ENCODE assay signal across 8 cellular contexts in the genomic region with DNA sequence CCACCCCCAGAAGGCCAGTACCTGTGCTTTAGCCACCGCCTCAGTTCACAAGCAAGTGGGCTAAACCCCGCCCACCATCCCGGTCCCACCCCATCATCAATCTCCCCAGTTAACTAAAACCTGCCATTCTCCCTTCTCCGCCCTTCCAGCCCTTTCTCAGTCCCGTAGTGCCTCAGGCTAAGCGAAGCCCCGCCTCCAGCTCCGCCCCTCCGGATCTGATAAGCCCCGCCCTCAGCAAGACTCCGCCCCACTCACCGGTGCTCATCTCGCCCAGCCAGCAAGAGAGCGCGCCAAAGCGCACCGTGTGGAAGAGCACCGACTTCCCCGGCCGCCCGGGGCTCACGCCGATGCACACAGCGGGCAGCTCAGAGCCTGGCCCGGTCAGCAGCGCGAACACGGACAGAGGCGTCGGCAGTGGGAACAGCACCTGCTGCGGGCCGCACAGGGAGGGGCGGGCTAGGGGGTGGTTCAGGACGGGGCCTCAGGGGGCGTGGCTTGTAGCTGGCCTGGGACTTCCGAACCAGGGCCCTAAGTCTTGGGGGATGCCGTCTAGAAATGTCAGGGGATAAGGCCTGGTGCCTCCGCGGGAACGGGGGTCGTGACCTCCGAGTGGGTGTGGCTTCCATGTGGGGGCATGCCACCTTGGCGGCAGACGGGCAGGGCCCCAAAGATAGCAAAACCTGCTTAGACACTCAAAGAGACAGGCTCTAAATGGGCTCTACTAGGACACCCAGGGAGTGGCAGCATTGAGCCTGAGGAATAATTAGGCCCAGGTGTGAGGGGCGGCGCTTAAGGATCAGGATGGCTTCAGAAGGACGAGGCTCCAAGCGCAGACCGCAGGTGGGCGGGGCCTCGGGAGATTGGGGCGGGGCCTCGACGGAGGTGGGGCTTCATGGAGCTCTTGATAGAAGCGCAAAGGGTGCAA.
DNase-seq lines count a peak whose midpoint lies in the region; ATAC-seq lines count a peak whose summit lies in the region.

No MANE protein-coding gene starts in this region.

- no peaks in the 10 kb centered on the region for H3K9me3 ChIP-seq in iPS-15b (ENCODE audit: control insufficient read depth, insufficient read depth, low read length)

- H3K4me1 ChIP-seq in iPS-15b (ENCODE audit: control insufficient read depth, insufficient read depth, low read length) = peaks cover 2% of the 10 kb centered on the region

- H3K4me3 ChIP-seq in iPS-15b (ENCODE audit: low read depth, low read length) = peak overlapping the region; percentile 69

- H3K27ac Mint-ChIP-seq in stimulated activated naive CD8-positive, alpha-beta T cell treated with anti-CD3 and anti-CD28 coated beads, Interleukin-15, amount 100 ng/mL, for 72 hours = no peak overlapping the region

- H3K9me3 Mint-ChIP-seq in stimulated activated naive CD8-positive, alpha-beta T cell treated with anti-CD3 and anti-CD28 coated beads, Interleukin-15, amount 100 ng/mL, for 72 hours = no peaks in the 10 kb centered on the region

- DNase-seq in stimulated activated naive CD8-positive, alpha-beta T cell treated with anti-CD3 and anti-CD28 coated beads, Interleukin-15, Interleukin-2, amounts not matched to agents 100 U/mL and 50 U/mL, for 24 hours = peak; percentile 58
- DNase-seq in stimulated activated naive CD8-positive, alpha-beta T cell treated with anti-CD3 and anti-CD28 coated beads, Interleukin-15, amount 100 ng/mL, for 72 hours = no peak
- peak; percentile 43 to 46 for DNase-seq in activated CD4-positive, alpha-beta T cell treated with anti-CD3 and anti-CD28 coated beads, Interleukin-2, amount 50 U/mL, for 48 hours
- DNase-seq in stimulated activated CD4-positive, alpha-beta T cell treated with anti-CD3 and anti-CD28 coated beads, Interleukin-4, amount 100 ng/mL, for 48 hours (ENCODE audit: low read depth in 2 of 2) = peak; percentile 32 to 43

- H3K36me3 ChIP-seq in iPS-15b (ENCODE audit: control insufficient read depth, insufficient read depth, low read length) = no peaks in the 10 kb centered on the region

- H3K27me3 Mint-ChIP-seq in stimulated activated naive CD8-positive, alpha-beta T cell treated with anti-CD3 and anti-CD28 coated beads, Interleukin-15, amount 100 ng/mL, for 72 hours = no peaks in the 10 kb centered on the region

- peaks cover 6% of the 10 kb centered on the region for H3K4me1 Mint-ChIP-seq in stimulated activated naive CD8-positive, alpha-beta T cell treated with anti-CD3 and anti-CD28 coated beads, Interleukin-15, amount 100 ng/mL, for 72 hours

- H3K9ac ChIP-seq in iPS-15b (ENCODE audit: low read depth, low read length) = no peak overlapping the region

- H3K27me3 ChIP-seq in iPS-15b (ENCODE audit: control insufficient read depth, insufficient read depth, low read length) = no peaks in the 10 kb centered on the region

- no peak overlapping the region for H3K4me3 Mint-ChIP-seq in stimulated activated naive CD8-positive, alpha-beta T cell treated with anti-CD3 and anti-CD28 coated beads, Interleukin-15, amount 100 ng/mL, for 72 hours

- no peak for ATAC-seq in stimulated activated naive CD8-positive, alpha-beta T cell treated with anti-CD3 and anti-CD28 coated beads, Interleukin-15, Interleukin-2, amounts not matched to agents 100 U/mL and 50 U/mL, for 24 hours
- ATAC-seq in stimulated activated naive CD8-positive, alpha-beta T cell treated with anti-CD3 and anti-CD28 coated beads, Interleukin-15, amount 100 ng/mL, for 72 hours = no peak
- ATAC-seq in GM21390 (IDR thresholded peaks at IDR 0.05; ENCODE audit: unreplicated experiment) = no peak
- ATAC-seq in HG03097 (IDR thresholded peaks at IDR 0.05; ENCODE audit: low FRiP score, unreplicated experiment) = no peak
- ATAC-seq in HG02759 (IDR thresholded peaks at IDR 0.05; ENCODE audit: unreplicated experiment) = no peak

Comparison
In these comparisons a context has a peak if more than half of its experiments do, and no peak if none do; other contexts are left out.
1. DNase-seq: peak in stimulated activated naive CD8-positive, alpha-beta T cell treated with anti-CD3 and anti-CD28 coated beads, Interleukin-15, Interleukin-2, amounts not matched to agents 100 U/mL and 50 U/mL, for 24 hours (single experiment), activated CD4-positive, alpha-beta T cell treated with anti-CD3 and anti-CD28 coated beads, Interleukin-2, amount 50 U/mL, for 48 hours (2 of 2) and stimulated activated CD4-positive, alpha-beta T cell treated with anti-CD3 and anti-CD28 coated beads, Interleukin-4, amount 100 ng/mL, for 48 hours (2 of 2); none in stimulated activated naive CD8-positive, alpha-beta T cell treated with anti-CD3 and anti-CD28 coated beads, Interleukin-15, amount 100 ng/mL, for 72 hours (0 of 2).